ENCODE assay signal across 9 cellular contexts in the genomic region with DNA sequence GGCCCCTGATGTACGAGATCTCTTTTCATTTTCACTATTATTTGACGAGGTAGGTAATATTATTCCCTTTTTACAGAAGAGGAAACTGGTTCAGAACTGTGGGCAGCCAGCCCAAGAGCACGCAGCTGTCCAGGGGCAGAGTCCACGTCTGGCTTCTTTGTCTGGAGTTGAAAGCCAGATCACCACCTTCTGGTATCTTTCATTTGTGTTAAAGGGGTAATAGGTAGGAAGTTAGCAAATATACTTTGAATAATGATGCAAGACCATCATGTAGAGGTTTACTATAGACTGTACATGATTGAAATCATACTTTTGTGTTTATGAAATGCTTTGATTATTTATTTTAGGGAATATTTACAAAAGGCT.
DNase-seq lines count a peak whose midpoint lies in the region; ATAC-seq and TF ChIP-seq lines count a peak whose summit lies in the region.
"Had no signal": no experiment of that assay in that cellular context is flagged by ENCODE, and none has a peak within 500 bp of the region (broad histone marks: within the 10 kb centered on the region; RNA-seq: fewer than 3 reads in every experiment).

No MANE protein-coding gene starts in this region.

- peak overlapping the region; percentile 80 for H3K27ac Mint-ChIP-seq in activated CD8-positive, alpha-beta T cell treated with anti-CD3 and anti-CD28 coated beads, Interleukin-2, amount 10 ng/mL, durations not matched to agents 7 days and 5 days

- H3K9me3 ChIP-seq in iPS-15b (ENCODE audit: control insufficient read depth, insufficient read depth, low read length), result no peaks in the 10 kb centered on the region
- H3K9me3 ChIP-seq in spleen, result no peaks in the 10 kb centered on the region
- no peaks in the 10 kb centered on the region for H3K9me3 ChIP-seq in suprapubic skin

- H3K36me3 ChIP-seq in iPS-15b (ENCODE audit: control insufficient read depth, insufficient read depth, low read length) (no peaks in the 10 kb centered on the region), spleen (peaks cover 0 to 28% (median 0%) of the 10 kb centered on the region in 6 donors), suprapubic skin (no peaks in the 10 kb centered on the region)

- peak overlapping the region; percentile 47 for H3K9ac ChIP-seq in iPS-15b (ENCODE audit: low read depth, low read length)

- peak overlapping the region; percentile 71 for H3K4me3 Mint-ChIP-seq in activated CD8-positive, alpha-beta T cell treated with anti-CD3 and anti-CD28 coated beads, Interleukin-2, amount 10 ng/mL, durations not matched to agents 7 days and 5 days

- H3K4me1 ChIP-seq in iPS-15b (ENCODE audit: control insufficient read depth, insufficient read depth, low read length) (peaks cover 24% of the 10 kb centered on the region), spleen (peaks cover 18 to 98% (median 59%) of the 10 kb centered on the region in 6 donors), suprapubic skin (peaks cover 11% of the 10 kb centered on the region)

- no peak for TF ChIP-seq CTCF in spleen (IDR thresholded peaks at IDR 0.05 in 8 of 11, conservative IDR thresholded peaks at IDR 0.05 in 3 of 11)
- no peak for TF ChIP-seq CTCF in suprapubic skin (IDR thresholded peaks at IDR 0.05)

- H3K4me1 Mint-ChIP-seq in activated CD8-positive, alpha-beta T cell treated with anti-CD3 and anti-CD28 coated beads, Interleukin-2, amount 10 ng/mL, durations not matched to agents 7 days and 5 days (ENCODE audit: low read depth), result peaks cover 72% of the 10 kb centered on the region

- H3K27ac ChIP-seq in spleen (peak overlapping the region; percentile 14 to 77 (median 70)), suprapubic skin (no peak overlapping the region)

- POLR2A ChIA-PET in activated CD8-positive, alpha-beta T cell treated with anti-CD3 and anti-CD28 coated beads, Interleukin-2, amount 10 ng/mL, durations not matched to agents 7 days and 5 days (lab: Charles Lee), result no interaction called here

- H3K27me3 Mint-ChIP-seq in activated CD8-positive, alpha-beta T cell treated with anti-CD3 and anti-CD28 coated beads, Interleukin-2, amount 10 ng/mL, durations not matched to agents 7 days and 5 days (ENCODE audit: low read depth), result no peaks in the 10 kb centered on the region

- DNase-seq in NCI-H2196 (lab: John Stamatoyannopoulos, UW; ENCODE audit: unreplicated experiment), result peak; percentile 36
- no peak for DNase-seq in NCI-H2196 treated with DMSO at 0.1 percent for 48 hours (lab: John Stamatoyannopoulos, UW; ENCODE audit: unreplicated experiment)
- DNase-seq in activated CD8-positive, alpha-beta T cell treated with anti-CD3 and anti-CD28 coated beads, Interleukin-2, amount 10 ng/mL, durations not matched to agents 7 days and 5 days, result no peak
- no peak for DNase-seq in spleen
- no peak for DNase-seq in suprapubic skin (ENCODE audit: low spot score in 2 of 2)

- intact Hi-C loops in spleen (cut with DNase I; ENCODE audit: low total_unique reads), result no loop called here

- TF ChIP-seq EP300 in suprapubic skin (IDR thresholded peaks at IDR 0.05), result no peak

- WGBS in spleen, 5 donors, result 19 to 35% (median 22%) methylated on average over 4 of the region's 4 CpGs
- WGBS in suprapubic skin, result 61% methylated on average over 4 of the region's 4 CpGs

- no peaks in the 10 kb centered on the region for H3K9me3 Mint-ChIP-seq in activated CD8-positive, alpha-beta T cell treated with anti-CD3 and anti-CD28 coated beads, Interleukin-2, amount 10 ng/mL, durations not matched to agents 7 days and 5 days (ENCODE audit: insufficient read depth)

- no peak for TF ChIP-seq POLR2A in spleen (IDR thresholded peaks at IDR 0.05)
- no peak for TF ChIP-seq POLR2A in suprapubic skin (IDR thresholded peaks at IDR 0.05)

- H3K4me3 ChIP-seq in iPS-15b (ENCODE audit: low read depth, low read length) (peak overlapping the region; percentile 26), spleen (peak overlapping the region in 3 of 8 donors; percentile 15 to 42 (median 20)), suprapubic skin (no peak overlapping the region)

- no peak for ATAC-seq in activated CD8-positive, alpha-beta T cell treated with anti-CD3 and anti-CD28 coated beads, Interleukin-2, amount 10 ng/mL, durations not matched to agents 7 days and 5 days
- no peak for ATAC-seq in HG02610 (IDR thresholded peaks at IDR 0.05; ENCODE audit: unreplicated experiment)
- no peak for ATAC-seq in HG03460 (IDR thresholded peaks at IDR 0.05; ENCODE audit: unreplicated experiment)
- ATAC-seq: esophagus mucosa had no signal

- H3K27me3 ChIP-seq in iPS-15b (ENCODE audit: control insufficient read depth, insufficient read depth, low read length) (no peaks in the 10 kb centered on the region), spleen (replicated peaks in 1 of 7) (no peaks in the 10 kb centered on the region), suprapubic skin (no peaks in the 10 kb centered on the region)

- H3K36me3 Mint-ChIP-seq in activated CD8-positive, alpha-beta T cell treated with anti-CD3 and anti-CD28 coated beads, Interleukin-2, amount 10 ng/mL, durations not matched to agents 7 days and 5 days (ENCODE audit: low read depth), result peaks cover 77% of the 10 kb centered on the region

- CTCF ChIA-PET in activated CD8-positive, alpha-beta T cell treated with anti-CD3 and anti-CD28 coated beads, Interleukin-2, amount 10 ng/mL, durations not matched to agents 7 days and 5 days (lab: Charles Lee), result no interaction called here
